Comparison of ENCODE assay signal across 1 cellular context in genomic region chr20:17882065-17882833, GRCh38.
TF ChIP-seq lines count a peak whose summit lies in the region.

No MANE protein-coding gene starts in this region.

TF ChIP-seq in GM23338, 12 proteins besides CTCF, POLR2A, EP300 and RAD21 (continued from another document):
- TF ChIP-seq REST (IDR thresholded peaks at IDR 0.05; ENCODE audit: unreplicated experiment) (no peak), JUNB (IDR thresholded peaks at IDR 0.05; ENCODE audit: unreplicated experiment) (no peak)
